ENCODE assay signal across 1 cellular context in the genomic region with DNA sequence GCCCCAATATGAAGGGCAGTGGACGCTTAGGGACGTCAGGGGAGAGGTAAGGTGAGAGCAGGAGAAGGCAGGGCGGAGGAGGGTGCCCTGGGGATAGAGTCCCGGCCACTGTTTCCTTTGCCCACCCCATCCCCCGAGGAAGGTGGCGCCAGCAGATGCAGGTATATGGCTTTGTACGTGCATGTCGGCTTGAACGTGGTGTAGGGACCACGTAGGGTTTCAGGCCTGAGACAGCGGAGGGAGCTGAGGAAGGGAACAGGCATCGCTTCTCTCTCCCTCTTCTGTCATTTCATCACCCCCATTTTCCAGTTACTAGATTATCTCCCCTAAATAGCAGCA.
TF ChIP-seq lines count a peak whose summit lies in the region.

No MANE protein-coding gene starts in this region.

TF ChIP-seq in GM23338, 12 proteins besides CTCF, POLR2A, EP300 and RAD21:
- TF ChIP-seq ZNF462 (CRISPR knock-in tag; IDR thresholded peaks at IDR 0.05) (no peak), EZH2 (IDR thresholded peaks at IDR 0.05; ENCODE audit: low read depth, unreplicated experiment) (no peak), ZNF114 (CRISPR knock-in tag; IDR thresholded peaks at IDR 0.05) (no peak), POLR2AphosphoS5 (IDR thresholded peaks at IDR 0.05; ENCODE audit: low read depth) (no peak), STAT1 (IDR thresholded peaks at IDR 0.05; ENCODE audit: unreplicated experiment) (no peak), JUNB (IDR thresholded peaks at IDR 0.05; ENCODE audit: unreplicated experiment) (no peak), EZH2phosphoT487 (IDR thresholded peaks at IDR 0.05; ENCODE audit: unreplicated experiment) (no peak), ZNF331 (CRISPR knock-in tag; IDR thresholded peaks at IDR 0.05; ENCODE audit: low read depth) (no peak), NANOG (IDR thresholded peaks at IDR 0.05; ENCODE audit: borderline replicate concordance) (no peak), CREB1 (CRISPR knock-in tag; IDR thresholded peaks at IDR 0.05; ENCODE audit: low read depth) (no peak)
- TF ChIP-seq, protein P1, sequence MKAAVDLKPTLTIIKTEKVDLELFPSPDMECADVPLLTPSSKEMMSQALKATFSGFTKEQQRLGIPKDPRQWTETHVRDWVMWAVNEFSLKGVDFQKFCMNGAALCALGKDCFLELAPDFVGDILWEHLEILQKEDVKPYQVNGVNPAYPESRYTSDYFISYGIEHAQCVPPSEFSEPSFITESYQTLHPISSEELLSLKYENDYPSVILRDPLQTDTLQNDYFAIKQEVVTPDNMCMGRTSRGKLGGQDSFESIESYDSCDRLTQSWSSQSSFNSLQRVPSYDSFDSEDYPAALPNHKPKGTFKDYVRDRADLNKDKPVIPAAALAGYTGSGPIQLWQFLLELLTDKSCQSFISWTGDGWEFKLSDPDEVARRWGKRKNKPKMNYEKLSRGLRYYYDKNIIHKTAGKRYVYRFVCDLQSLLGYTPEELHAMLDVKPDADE (IDR thresholded peaks at IDR 0.05): no peak
- TF ChIP-seq, protein P2, sequence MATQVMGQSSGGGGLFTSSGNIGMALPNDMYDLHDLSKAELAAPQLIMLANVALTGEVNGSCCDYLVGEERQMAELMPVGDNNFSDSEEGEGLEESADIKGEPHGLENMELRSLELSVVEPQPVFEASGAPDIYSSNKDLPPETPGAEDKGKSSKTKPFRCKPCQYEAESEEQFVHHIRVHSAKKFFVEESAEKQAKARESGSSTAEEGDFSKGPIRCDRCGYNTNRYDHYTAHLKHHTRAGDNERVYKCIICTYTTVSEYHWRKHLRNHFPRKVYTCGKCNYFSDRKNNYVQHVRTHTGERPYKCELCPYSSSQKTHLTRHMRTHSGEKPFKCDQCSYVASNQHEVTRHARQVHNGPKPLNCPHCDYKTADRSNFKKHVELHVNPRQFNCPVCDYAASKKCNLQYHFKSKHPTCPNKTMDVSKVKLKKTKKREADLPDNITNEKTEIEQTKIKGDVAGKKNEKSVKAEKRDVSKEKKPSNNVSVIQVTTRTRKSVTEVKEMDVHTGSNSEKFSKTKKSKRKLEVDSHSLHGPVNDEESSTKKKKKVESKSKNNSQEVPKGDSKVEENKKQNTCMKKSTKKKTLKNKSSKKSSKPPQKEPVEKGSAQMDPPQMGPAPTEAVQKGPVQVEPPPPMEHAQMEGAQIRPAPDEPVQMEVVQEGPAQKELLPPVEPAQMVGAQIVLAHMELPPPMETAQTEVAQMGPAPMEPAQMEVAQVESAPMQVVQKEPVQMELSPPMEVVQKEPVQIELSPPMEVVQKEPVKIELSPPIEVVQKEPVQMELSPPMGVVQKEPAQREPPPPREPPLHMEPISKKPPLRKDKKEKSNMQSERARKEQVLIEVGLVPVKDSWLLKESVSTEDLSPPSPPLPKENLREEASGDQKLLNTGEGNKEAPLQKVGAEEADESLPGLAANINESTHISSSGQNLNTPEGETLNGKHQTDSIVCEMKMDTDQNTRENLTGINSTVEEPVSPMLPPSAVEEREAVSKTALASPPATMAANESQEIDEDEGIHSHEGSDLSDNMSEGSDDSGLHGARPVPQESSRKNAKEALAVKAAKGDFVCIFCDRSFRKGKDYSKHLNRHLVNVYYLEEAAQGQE (IDR thresholded peaks at IDR 0.05; ENCODE audit: unreplicated experiment): no peak
